In the genomic region with DNA sequence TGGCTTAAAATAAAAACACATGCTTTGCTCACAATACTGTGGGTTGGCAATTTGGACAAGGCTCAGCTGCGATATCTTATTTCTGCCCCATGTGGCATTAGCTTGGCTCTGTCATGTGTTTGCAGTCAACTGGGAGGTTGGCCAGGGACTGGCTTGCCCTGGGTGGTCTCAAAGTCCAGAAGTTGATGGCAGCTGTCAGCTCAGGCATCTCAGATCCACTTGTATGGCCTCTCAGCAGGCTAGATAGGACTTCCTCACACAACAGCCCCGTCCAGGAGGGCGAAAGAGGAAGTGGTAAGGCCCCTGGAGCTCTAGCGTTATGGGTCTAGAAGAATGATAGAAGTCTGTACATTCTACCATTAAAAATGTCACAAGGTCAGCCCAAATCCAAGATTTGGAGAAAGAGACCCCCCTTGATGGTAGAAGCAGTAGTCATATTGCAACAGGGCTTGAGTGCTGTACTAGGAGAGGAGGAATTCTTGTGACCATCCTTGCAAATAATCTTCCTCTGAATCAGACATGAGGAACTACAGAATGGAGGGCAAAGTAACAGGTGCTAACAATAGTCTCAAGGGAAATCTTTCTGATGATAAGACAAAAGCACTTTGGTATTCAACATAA, we compare ENCODE assay signal across 9 cellular contexts.
DNase-seq lines count a peak whose midpoint lies in the region; ATAC-seq lines count a peak whose summit lies in the region.
"Had no signal": no experiment of that assay in that cellular context is flagged by ENCODE, and none has a peak within 500 bp of the region (broad histone marks: within the 10 kb centered on the region; RNA-seq: fewer than 3 reads in every experiment).

No MANE protein-coding gene starts in this region.

- DNase-seq in CD1c-positive myeloid dendritic cell (ENCODE audit: extremely low spot score) (peak; percentile 86), LHCN-M2 (ENCODE audit: low read depth) (peak; percentile 82), fibroblast of gingiva (ENCODE audit: low read depth) (peak; percentile 54), NCI-H2107 treated with DMSO at 0.1 percent for 48 hours (lab: John Stamatoyannopoulos, UW; ENCODE audit: unreplicated experiment) (no peak), SW480 (ENCODE audit: low spot score) (no peak), AG08396 (ENCODE audit: low spot score) (no peak)
- no peak for DNase-seq in stimulated activated CD4-positive, alpha-beta T cell treated with anti-CD3 and anti-CD28 coated beads, Interleukin-2, amount 100 ng/mL, for 48 hours
- DNase-seq: H7 had no signal

- peak; percentile 34 for ATAC-seq in GM21423 (IDR thresholded peaks at IDR 0.05; ENCODE audit: unreplicated experiment)

Comparison
In these comparisons a context has a peak if more than half of its experiments do, and no peak if none do; other contexts are left out.
1. DNase-seq: peak in CD1c-positive myeloid dendritic cell (single experiment), LHCN-M2 (single experiment) and fibroblast of gingiva (single experiment); none in NCI-H2107 treated with DMSO at 0.1 percent for 48 hours (single experiment), SW480 (single experiment), stimulated activated CD4-positive, alpha-beta T cell treated with anti-CD3 and anti-CD28 coated beads, Interleukin-2, amount 100 ng/mL, for 48 hours (0 of 2) and AG08396 (single experiment).